Comparison of ENCODE assay signal across 17 cellular contexts in the genomic region with DNA sequence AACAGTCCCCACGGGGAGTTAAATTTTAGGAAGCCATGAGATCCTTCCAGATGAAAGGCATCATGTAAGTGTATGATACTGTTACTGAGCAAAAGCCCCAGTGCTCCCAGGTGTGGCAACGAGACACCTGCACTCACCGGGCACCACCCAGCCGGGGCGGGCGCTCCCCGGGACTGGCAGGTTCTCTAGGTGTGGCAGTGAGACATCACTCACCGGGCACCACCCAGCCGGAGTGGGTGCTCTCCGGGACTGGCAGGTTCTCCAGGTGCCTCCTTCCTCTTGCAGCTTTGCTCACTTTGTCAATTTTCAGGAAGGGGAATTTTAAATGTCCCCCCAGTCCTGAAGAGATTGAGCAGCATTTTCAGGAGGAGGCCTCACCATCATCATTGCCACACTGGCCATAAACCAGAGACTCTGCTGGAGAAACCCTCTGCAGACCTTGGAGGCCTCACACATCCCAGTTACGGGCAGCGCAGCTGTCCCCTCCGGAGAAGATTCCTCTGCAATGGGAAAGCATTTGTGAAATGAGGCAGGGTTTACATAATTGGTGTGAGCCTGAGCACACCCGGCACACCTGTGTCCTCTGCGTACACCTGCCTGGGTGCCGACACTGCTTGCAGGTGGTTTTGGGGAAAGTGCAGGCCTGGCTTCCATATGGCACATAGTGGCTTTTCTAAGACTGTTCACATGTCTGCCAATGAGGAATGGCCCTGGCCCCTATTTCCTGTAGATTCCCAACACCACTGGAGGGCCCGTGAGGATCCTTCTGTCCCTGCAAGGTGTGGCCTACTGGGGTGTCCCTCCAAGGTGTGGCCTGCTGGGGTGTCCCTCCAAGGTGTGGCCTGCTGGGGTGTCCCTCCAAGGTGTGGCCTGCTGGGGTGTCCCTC.
"Had no signal": no experiment of that assay in that cellular context is flagged by ENCODE, and none has a peak within 500 bp of the region (broad histone marks: within the 10 kb centered on the region; RNA-seq: fewer than 3 reads in every experiment).

No MANE protein-coding gene starts in this region.

- H3K27ac Mint-ChIP-seq: activated CD4-positive, alpha-beta memory T cell treated with anti-CD3 and anti-CD28 coated beads, Interleukin-2, amount 10 ng/mL, durations not matched to agents 7 days and 5 days; activated CD4-positive, alpha-beta T cell treated with anti-CD3 and anti-CD28 coated beads for 36 hours; activated T-helper 2 cell treated with anti-CD3 and anti-CD28 coated beads, Interferon-gamma antibody, Interleukin-2, Interleukin-4, amounts not matched to agents 10 μg/mL and 5 μg/mL and 100 μg/mL, durations not matched to agents 14 hours and 24 hours and 36 hours had no signal

- H3K9me3 ChIP-seq: body of pancreas, esophagus muscularis mucosa, SK-N-SH, thoracic aorta had no signal

- DNase-seq: activated CD4-positive, alpha-beta memory T cell treated with anti-CD3 and anti-CD28 coated beads, Interleukin-2, amount 10 ng/mL, durations not matched to agents 7 days and 5 days; activated CD4-positive, alpha-beta T cell treated with anti-CD3 and anti-CD28 coated beads for 36 hours; amniotic stem cell; mesendoderm; Right ventricle myocardium superior; SK-N-SH; stimulated activated CD4-positive, alpha-beta T cell treated with anti-CD3 and anti-CD28 coated beads, Interleukin-12 subunit alpha, Interleukin-12 subunit beta, amount 100 ng/mL, for 4 hours; stimulated activated naive CD4-positive, alpha-beta T cell treated with Interleukin-2 at 50 U/mL for 16 hours; T-helper 1 cell had no signal

- H3K4me1 ChIP-seq: body of pancreas, esophagus muscularis mucosa had no signal

- H3K27me3 Mint-ChIP-seq: activated CD4-positive, alpha-beta memory T cell treated with anti-CD3 and anti-CD28 coated beads, Interleukin-2, amount 10 ng/mL, durations not matched to agents 7 days and 5 days; activated CD4-positive, alpha-beta T cell treated with anti-CD3 and anti-CD28 coated beads for 36 hours; central memory CD8-positive, alpha-beta T cell had no signal

- H3K4me3 Mint-ChIP-seq: activated CD4-positive, alpha-beta memory T cell treated with anti-CD3 and anti-CD28 coated beads, Interleukin-2, amount 10 ng/mL, durations not matched to agents 7 days and 5 days; activated CD4-positive, alpha-beta T cell treated with anti-CD3 and anti-CD28 coated beads for 36 hours; central memory CD8-positive, alpha-beta T cell had no signal

- H3K27ac ChIP-seq: body of pancreas, esophagus muscularis mucosa, thoracic aorta, VCaP had no signal

- H3K4me3 ChIP-seq: body of pancreas, esophagus muscularis mucosa, thoracic aorta had no signal

- H3K36me3 ChIP-seq: thoracic aorta had no signal

- ATAC-seq: activated CD4-positive, alpha-beta T cell treated with anti-CD3 and anti-CD28 coated beads for 36 hours; activated naive CD4-positive, alpha-beta T cell treated with anti-CD3 and anti-CD28 coated beads, Interleukin-2, amount 50 U/mL, for 72 hours; body of pancreas; sciatic nerve had no signal

- H3K4me1 Mint-ChIP-seq: activated CD4-positive, alpha-beta memory T cell treated with anti-CD3 and anti-CD28 coated beads, Interleukin-2, amount 10 ng/mL, durations not matched to agents 7 days and 5 days; activated CD4-positive, alpha-beta T cell treated with anti-CD3 and anti-CD28 coated beads for 36 hours; central memory CD8-positive, alpha-beta T cell had no signal

- H3K27me3 ChIP-seq: body of pancreas, esophagus muscularis mucosa had no signal

- H3K9me3 Mint-ChIP-seq: activated T-helper 2 cell treated with anti-CD3 and anti-CD28 coated beads, Interferon-gamma antibody, Interleukin-2, Interleukin-4, amounts not matched to agents 10 μg/mL and 5 μg/mL and 100 μg/mL, durations not matched to agents 14 hours and 24 hours and 36 hours; central memory CD8-positive, alpha-beta T cell had no signal
